ENCODE assay signal across 8 cellular contexts in the genomic region with DNA sequence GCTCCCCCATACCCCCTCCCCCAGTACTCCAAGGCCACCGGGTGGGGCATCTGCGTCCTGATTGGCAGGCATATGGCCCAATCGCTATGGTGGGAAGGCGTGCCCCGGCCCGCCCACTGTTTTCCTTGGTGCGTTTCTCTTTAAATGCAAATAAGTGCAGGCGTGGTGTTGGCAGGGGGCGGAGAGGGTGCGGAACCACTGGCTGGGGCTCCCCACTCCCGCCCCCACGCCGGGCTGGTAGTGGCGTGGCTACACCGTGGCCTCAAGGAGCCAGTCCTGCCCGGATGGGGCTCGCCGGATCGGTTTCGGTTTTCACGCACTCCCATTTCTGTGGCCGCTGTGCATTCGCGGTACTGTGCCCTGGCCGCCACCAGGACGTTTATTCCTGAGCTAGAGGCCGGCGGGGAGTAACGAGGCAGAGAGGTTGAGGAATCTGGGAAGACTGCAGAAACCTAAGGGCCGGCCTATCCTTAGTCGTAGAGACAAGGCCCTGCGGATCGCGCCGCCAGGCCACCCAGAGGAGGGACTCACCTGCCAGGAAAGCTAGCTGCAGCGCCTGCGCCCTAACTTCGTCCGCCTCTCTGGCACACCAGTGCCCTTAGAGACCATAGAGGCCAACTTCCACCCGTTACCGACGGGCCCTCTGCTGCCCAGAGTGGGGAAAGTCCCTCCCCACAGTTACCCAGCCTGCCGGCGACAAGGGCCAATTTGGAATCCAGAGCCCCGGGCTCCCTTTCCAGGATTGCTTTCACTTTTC. TPM values are rescaled to one million over a fixed set of nuclear protein-coding genes. Genes with fewer than 3 reads are reported as not detected.
DNase-seq lines count a peak whose midpoint lies in the region; ATAC-seq lines count a peak whose summit lies in the region.

No MANE protein-coding gene starts in this region.

- H3K9me3 Mint-ChIP-seq in IgD-negative memory B cell: no peaks in the 10 kb centered on the region
- H3K9me3 Mint-ChIP-seq in activated T-cell treated with anti-CD3 and anti-CD28 coated beads, Interleukin-2, amount 50 U/mL, for 24 hours: no peaks in the 10 kb centered on the region

- H3K27me3 ChIP-seq in esophagus (ENCODE audit: control insufficient read depth in 1 of 2, insufficient read depth in 2 of 2, low read length in 2 of 2): no peaks in the 10 kb centered on the region
- H3K27me3 ChIP-seq in muscle layer of duodenum (ENCODE audit: low read depth, low read length): no peaks in the 10 kb centered on the region

- 0 to 29% methylated on average over 39 to 45 of the region's 45 CpGs for WGBS in esophagus, 2 donors

- ATAC-seq in GM21528 (IDR thresholded peaks at IDR 0.05; ENCODE audit: low FRiP score, unreplicated experiment): peak; percentile 93

- H3K9me3 ChIP-seq in esophagus (ENCODE audit: control insufficient read depth in 2 of 2, insufficient read depth in 1 of 2, low read depth in 1 of 2, low read length in 1 of 2) (no peaks in the 10 kb centered on the region), muscle layer of duodenum (ENCODE audit: control insufficient read depth in 1 of 2, low read length in 2 of 2) (no peaks in the 10 kb centered on the region)

- H3K4me1 Mint-ChIP-seq in IgD-negative memory B cell: peaks cover 0 to 13% (median 0%) of the 10 kb centered on the region in 3 donors
- H3K4me1 Mint-ChIP-seq in activated T-cell treated with anti-CD3 and anti-CD28 coated beads, Interleukin-2, amount 50 U/mL, for 24 hours (ENCODE audit: low read depth): peaks cover 5% of the 10 kb centered on the region

- peak overlapping the region; percentile 90 to 95 (median 94) for H3K4me3 Mint-ChIP-seq in IgD-negative memory B cell
- H3K4me3 Mint-ChIP-seq in activated T-cell treated with anti-CD3 and anti-CD28 coated beads, Interleukin-2, amount 50 U/mL, for 24 hours: peak overlapping the region; percentile 80

- H3K36me3 Mint-ChIP-seq in IgD-negative memory B cell: no peaks in the 10 kb centered on the region
- no peaks in the 10 kb centered on the region for H3K36me3 Mint-ChIP-seq in activated T-cell treated with anti-CD3 and anti-CD28 coated beads, Interleukin-2, amount 50 U/mL, for 24 hours (ENCODE audit: low read depth)

- H3K27ac ChIP-seq in esophagus (ENCODE audit: low read depth in 2 of 2, low read length in 1 of 2) (peak overlapping the region; percentile 90 to 96), muscle layer of duodenum (ENCODE audit: low read length) (peak overlapping the region; percentile 88)

- H3K4me1 ChIP-seq in esophagus (ENCODE audit: control insufficient read depth in 2 of 2, insufficient read depth in 2 of 2, low read length in 1 of 2) (peaks cover 0 to 11% of the 10 kb centered on the region in 2 donors), muscle layer of duodenum (ENCODE audit: control insufficient read depth in 1 of 2, insufficient read depth in 2 of 2, low read length in 2 of 2) (peaks cover 7 to 28% of the 10 kb centered on the region in 2 donors)

- H3K36me3 ChIP-seq in esophagus (ENCODE audit: control insufficient read depth in 2 of 2, insufficient read depth in 2 of 2, low read length in 1 of 2) (no peaks in the 10 kb centered on the region), muscle layer of duodenum (ENCODE audit: control insufficient read depth in 1 of 2, insufficient read depth in 2 of 2, low read length in 2 of 2) (no peaks in the 10 kb centered on the region)

- DNase-seq in DMS153 treated with DMSO at 0.1 percent for 48 hours (lab: John Stamatoyannopoulos, UW; ENCODE audit: unreplicated experiment) (peak; percentile 61), OCI-M2 (lab: John Stamatoyannopoulos, UW; ENCODE audit: unreplicated experiment) (peak; percentile 58)
- DNase-seq in activated T-cell treated with anti-CD3 and anti-CD28 coated beads, Interleukin-2, amount 50 U/mL, for 24 hours: peak; percentile 91
- peak; percentile 65 for DNase-seq in stimulated activated CD8-positive, alpha-beta memory T cell treated with anti-CD3 and anti-CD28 coated beads, Interleukin-7, amount 100 ng/mL, for 24 hours (ENCODE audit: low read depth)

- peak overlapping the region; percentile 44 to 74 for H3K4me3 ChIP-seq in esophagus (ENCODE audit: low read depth in 1 of 2, low read length in 2 of 2)
- peak overlapping the region; percentile 62 to 71 for H3K4me3 ChIP-seq in muscle layer of duodenum (ENCODE audit: low read depth in 1 of 2, low read length in 2 of 2)

- no peaks in the 10 kb centered on the region for H3K27me3 Mint-ChIP-seq in IgD-negative memory B cell
- peaks cover 4% of the 10 kb centered on the region for H3K27me3 Mint-ChIP-seq in activated T-cell treated with anti-CD3 and anti-CD28 coated beads, Interleukin-2, amount 50 U/mL, for 24 hours

- H3K27ac Mint-ChIP-seq in IgD-negative memory B cell: peak overlapping the region; percentile 91 to 96 (median 94)
- peak overlapping the region; percentile 91 for H3K27ac Mint-ChIP-seq in activated T-cell treated with anti-CD3 and anti-CD28 coated beads, Interleukin-2, amount 50 U/mL, for 24 hours

RNA-seq across cellular contexts. Expression of a gene that starts 0.4 kb away (rescaled TPM):
- polyA plus RNA-seq in IgD-negative memory B cell (0.05 TPM), esophagus (1 to 10 TPM; 1.5 to 2.2 TPM)

RNA-seq across cellular contexts. Expression of a gene that starts 24.5 kb away (rescaled TPM):
- polyA plus RNA-seq in IgD-negative memory B cell (not detected), esophagus (under 1 TPM; 0.18 to 0.24 TPM)

Comparison
In these comparisons a context has a peak if more than half of its experiments do, and no peak if none do; other contexts are left out.
1. Peak in every context shown above with its lines: DNase-seq, ATAC-seq, H3K4me3 ChIP-seq and H3K27ac ChIP-seq.